ENCODE assay signal across 12 cellular contexts in genomic region chr5:33240552-33240951, GRCh38.
"Had no signal": no experiment of that assay in that cellular context is flagged by ENCODE, and none has a peak within 500 bp of the region (broad histone marks: within the 10 kb centered on the region; RNA-seq: fewer than 3 reads in every experiment).

No MANE protein-coding gene starts in this region.

- H3K27ac ChIP-seq: dorsolateral prefrontal cortex, esophagus squamous epithelium, stomach, testis, upper lobe of left lung had no signal

- H3K4me1 ChIP-seq: stomach had no signal

- H3K9me3 ChIP-seq: esophagus squamous epithelium, stomach, testis, upper lobe of left lung had no signal

- ATAC-seq: activated naive CD8-positive, alpha-beta T cell treated with anti-CD3 and anti-CD28 coated beads, Interleukin-2, amount 50 U/mL, for 24 hours; naive thymus-derived CD4-positive, alpha-beta T cell had no signal

- H3K27me3 ChIP-seq: dorsolateral prefrontal cortex, esophagus squamous epithelium, stomach, testis, upper lobe of left lung had no signal

- H3K4me3 ChIP-seq: dorsolateral prefrontal cortex, esophagus squamous epithelium, stomach, testis, upper lobe of left lung had no signal

- DNase-seq: activated CD4-positive, CD25-positive, alpha-beta regulatory T cell treated with anti-CD3 and anti-CD28 coated beads, Interleukin-2, amount 50 U/mL, for 72 hours; activated naive CD4-positive, alpha-beta T cell treated with anti-CD3 and anti-CD28 coated beads for 36 hours; activated naive CD8-positive, alpha-beta T cell treated with anti-CD3 and anti-CD28 coated beads, Interleukin-2, amount 50 U/mL, for 24 hours; activated T-cell treated with anti-CD3 and anti-CD28 coated beads for 4 hours; aorta; dorsolateral prefrontal cortex; esophagus squamous epithelium; foreskin melanocyte; naive thymus-derived CD4-positive, alpha-beta T cell; stomach; testis; upper lobe of left lung had no signal

- H3K36me3 ChIP-seq: esophagus squamous epithelium, stomach, upper lobe of left lung had no signal
